Comparison of ENCODE assay signal across 12 cellular contexts in the genomic region with DNA sequence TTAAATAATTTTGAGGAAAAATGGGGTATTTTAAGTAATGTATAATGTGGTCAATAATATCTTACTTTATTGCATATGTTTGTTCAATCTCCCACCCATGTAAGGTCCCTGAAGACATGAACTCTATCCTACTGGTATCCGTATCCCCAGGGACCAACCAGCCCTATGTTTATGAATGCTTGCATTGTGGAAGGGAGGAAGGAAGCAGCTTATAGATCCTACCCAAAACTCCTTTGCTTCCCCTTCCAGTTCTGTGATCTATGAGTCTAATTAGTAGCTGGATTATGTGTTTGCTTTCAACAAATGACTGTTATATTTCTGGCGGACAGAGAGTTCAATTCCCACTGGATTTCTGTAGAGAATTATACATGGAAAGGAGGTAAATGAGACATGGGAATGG. TPM values are rescaled to one million over a fixed set of nuclear protein-coding genes. Genes with fewer than 3 reads are reported as not detected.
DNase-seq lines count a peak whose midpoint lies in the region; ATAC-seq and TF ChIP-seq lines count a peak whose summit lies in the region.
"Had no signal": no experiment of that assay in that cellular context is flagged by ENCODE, and none has a peak within 500 bp of the region (broad histone marks: within the 10 kb centered on the region; RNA-seq: fewer than 3 reads in every experiment).

No MANE protein-coding gene starts in this region.

- H3K4me3 ChIP-seq in GM23248 (no peak overlapping the region), MG63 (no peak overlapping the region)
- H3K4me3 ChIP-seq in naive thymus-derived CD4-positive, alpha-beta T cell (ENCODE audit: low read length): no peak overlapping the region

- H3K4me3 Mint-ChIP-seq in activated CD8-positive, alpha-beta T cell treated with anti-CD3 and anti-CD28 coated beads for 36 hours: no peak overlapping the region
- peak overlapping the region in 9 of 10 donors; percentile 3 to 93 (median 42) for H3K4me3 Mint-ChIP-seq in naive thymus-derived CD4-positive, alpha-beta T cell

- no peak overlapping the region for H3K27ac ChIP-seq in GM23248
- peak overlapping the region; percentile 80 for H3K27ac ChIP-seq in naive thymus-derived CD4-positive, alpha-beta T cell (ENCODE audit: low read depth, low read length)

- no peak for TF ChIP-seq CTCF in activated CD8-positive, alpha-beta T cell treated with anti-CD3 and anti-CD28 coated beads for 36 hours (IDR thresholded peaks at IDR 0.05)

- H3K79me2 ChIP-seq in GM23248 (ENCODE audit: insufficient read depth): no peaks in the 10 kb centered on the region

- H3K27ac Mint-ChIP-seq in activated CD8-positive, alpha-beta T cell treated with anti-CD3 and anti-CD28 coated beads for 36 hours: peak overlapping the region; percentile 67
- H3K27ac Mint-ChIP-seq in naive thymus-derived CD4-positive, alpha-beta T cell: peak overlapping the region; percentile 63 to 96 (median 87)

- no peaks in the 10 kb centered on the region for H3K9me3 Mint-ChIP-seq in activated CD8-positive, alpha-beta T cell treated with anti-CD3 and anti-CD28 coated beads for 36 hours
- no peaks in the 10 kb centered on the region for H3K9me3 Mint-ChIP-seq in naive thymus-derived CD4-positive, alpha-beta T cell

- H4K20me1 ChIP-seq in GM23248 (ENCODE audit: insufficient read depth): no peaks in the 10 kb centered on the region

- H3K9ac ChIP-seq in GM23248: no peak overlapping the region

- H3K27me3 ChIP-seq in GM23248 (replicated peaks; ENCODE audit: insufficient read depth): no peaks in the 10 kb centered on the region
- no peaks in the 10 kb centered on the region for H3K27me3 ChIP-seq in naive thymus-derived CD4-positive, alpha-beta T cell (ENCODE audit: control insufficient read depth in 2 of 2, insufficient read depth in 2 of 2, low read length in 2 of 2)
- no peaks in the 10 kb centered on the region for H3K27me3 ChIP-seq in MG63

- 70 to 77% methylated on average over 2 of the region's 2 CpGs for WGBS in GM23248 (ENCODE audit: low coverage in 1 of 2, low lambda C conversion rate in 2 of 2, missing lambda C conversion rate in 2 of 2), 2 experiments

- H3K9me3 ChIP-seq in GM23248 (ENCODE audit: low read depth): no peaks in the 10 kb centered on the region
- H3K9me3 ChIP-seq in naive thymus-derived CD4-positive, alpha-beta T cell (ENCODE audit: control insufficient read depth in 2 of 3, low read length in 3 of 3): no peaks in the 10 kb centered on the region
- no peaks in the 10 kb centered on the region for H3K9me3 ChIP-seq in MG63

- H3K9me2 ChIP-seq in GM23248 (ENCODE audit: insufficient read depth): no peaks in the 10 kb centered on the region

- CTCF ChIA-PET in activated CD8-positive, alpha-beta T cell treated with anti-CD3 and anti-CD28 coated beads for 36 hours (lab: Charles Lee): interaction anchor here (1.1 to 2.4 kb wide), 4 partner anchors 49 to 67 kb away, joined by 3 to 8 read pairs (median 6); no protein-coding TSS in a partner anchor
- CTCF ChIA-PET in naive thymus-derived CD4-positive, alpha-beta T cell (lab: Charles Lee): interaction anchor here (0.7 to 4.7 kb wide), 5 partner anchors 9 to 59 kb away, joined by 3 to 29 read pairs (median 8); no protein-coding TSS in a partner anchor

- H3K4me2 ChIP-seq in GM23248 (ENCODE audit: unreplicated experiment): no peak overlapping the region

- POLR2A ChIA-PET in activated CD8-positive, alpha-beta T cell treated with anti-CD3 and anti-CD28 coated beads for 36 hours (lab: Charles Lee): no interaction called here
- POLR2A ChIA-PET in naive thymus-derived CD4-positive, alpha-beta T cell (lab: Charles Lee): interaction anchor here (0.7 to 6.1 kb wide), 14 partner anchors 9 to 240 kb away, joined by 3 to 181 read pairs (median 7); a partner anchor contains a TSS

- H2AFZ ChIP-seq in GM23248: peak overlapping the region; percentile 90; the same call in 1 of the 2 replicates

- ATAC-seq in activated CD8-positive, alpha-beta T cell treated with anti-CD3 and anti-CD28 coated beads for 36 hours: no peak
- no peak for ATAC-seq in naive thymus-derived CD4-positive, alpha-beta T cell
- no peak for ATAC-seq in GM18519 (IDR thresholded peaks at IDR 0.05; ENCODE audit: low FRiP score, unreplicated experiment)

- peak; percentile 38 for DNase-seq in NCI-H82 (lab: John Stamatoyannopoulos, UW)
- DNase-seq in NCI-H82 treated with DMSO at 0.1 percent for 48 hours (lab: John Stamatoyannopoulos, UW; ENCODE audit: unreplicated experiment): no peak
- peak; percentile 1 for DNase-seq in GM23248
- DNase-seq in activated CD8-positive, alpha-beta T cell treated with anti-CD3 and anti-CD28 coated beads for 36 hours: no peak
- DNase-seq in naive thymus-derived CD4-positive, alpha-beta T cell: no peak
- no peak for DNase-seq in NCI-H2227 treated with DMSO at 0.1 percent for 48 hours (lab: John Stamatoyannopoulos, UW)
- no peak for DNase-seq in MG63
- DNase-seq: central memory CD4-positive, alpha-beta T cell; NCI-H2081; occipital lobe; substantia nigra had no signal

- H3K4me1 Mint-ChIP-seq in activated CD8-positive, alpha-beta T cell treated with anti-CD3 and anti-CD28 coated beads for 36 hours (ENCODE audit: low read depth): peaks cover 44% of the 10 kb centered on the region
- peaks cover 22 to 55% (median 49%) of the 10 kb centered on the region in 7 donors for H3K4me1 Mint-ChIP-seq in naive thymus-derived CD4-positive, alpha-beta T cell

- peaks cover 44% of the 10 kb centered on the region for H3K36me3 Mint-ChIP-seq in activated CD8-positive, alpha-beta T cell treated with anti-CD3 and anti-CD28 coated beads for 36 hours (ENCODE audit: low read depth)
- peaks cover 4 to 32% (median 23%) of the 10 kb centered on the region in 5 donors for H3K36me3 Mint-ChIP-seq in naive thymus-derived CD4-positive, alpha-beta T cell

- H3K36me3 ChIP-seq in GM23248 (ENCODE audit: low read depth) (no peaks in the 10 kb centered on the region), MG63 (no peaks in the 10 kb centered on the region)
- H3K36me3 ChIP-seq in naive thymus-derived CD4-positive, alpha-beta T cell (ENCODE audit: control insufficient read depth in 2 of 3, insufficient read depth in 3 of 3, low read length in 3 of 3): no peaks in the 10 kb centered on the region

- H3K27me3 Mint-ChIP-seq in activated CD8-positive, alpha-beta T cell treated with anti-CD3 and anti-CD28 coated beads for 36 hours: no peaks in the 10 kb centered on the region
- no peaks in the 10 kb centered on the region for H3K27me3 Mint-ChIP-seq in naive thymus-derived CD4-positive, alpha-beta T cell

- peaks cover 12% of the 10 kb centered on the region; the same call in 1 of the 2 replicates for H3K4me1 ChIP-seq in GM23248 (ENCODE audit: insufficient read depth)
- peaks cover 16 to 24% of the 10 kb centered on the region in 2 donors for H3K4me1 ChIP-seq in naive thymus-derived CD4-positive, alpha-beta T cell (ENCODE audit: control insufficient read depth in 2 of 2, insufficient read depth in 2 of 2, low read length in 2 of 2)

- H3F3A ChIP-seq in GM23248 (ENCODE audit: insufficient read depth): peaks cover 4% of the 10 kb centered on the region; the same call in 1 of the 2 replicates

- in situ Hi-C loops in GM23248 (cut with MboI): no loop called here

- intact Hi-C loops in activated CD8-positive, alpha-beta T cell treated with anti-CD3 and anti-CD28 coated beads for 36 hours (cut with micrococcal nuclease): loop anchor here (5.0 kb wide), 1 partner anchor 48 kb away; a partner anchor contains a TSS
- intact Hi-C loops in naive thymus-derived CD4-positive, alpha-beta T cell (cut with micrococcal nuclease): loop anchor here (1.0 to 5.0 kb wide), 7 partner anchors 37 to 406 kb away; a partner anchor contains a TSS

RNA-seq across cellular contexts. Expression of a gene that starts 45.6 kb away (rescaled TPM):
- total RNA-seq in GM23248 (2014; rRNA removed; shearing (Covaris generic)): 6.3 and 7.3 TPM in 2 replicates
- 3.7 and 4.4 TPM in 2 replicates for polyA plus RNA-seq in GM23248 (2016; fragmentation: Nextera tagmentation; extraction: Ambion mirVana)
- 10 to 100 TPM; 62.8 to 69.8 TPM for total RNA-seq in activated CD8-positive, alpha-beta T cell treated with anti-CD3 and anti-CD28 coated beads for 36 hours
- total RNA-seq in naive thymus-derived CD4-positive, alpha-beta T cell: 100 to 1,000 TPM in 2 of 5 experiments, 10 to 100 TPM in 3; 74.5 to 131 (median 88.6) TPM
- polyA plus RNA-seq in naive thymus-derived CD4-positive, alpha-beta T cell: 10 to 100 TPM; 14.4 to 26.3 TPM
- 0.72 and 2.5 TPM in 2 replicates for total RNA-seq in MG63 (2014; rRNA removed; shearing (Covaris generic); ENCODE audit: low replicate concordance)

Comparison
In these comparisons a context has a peak if more than half of its experiments do, and no peak if none do; other contexts are left out.
1. DNase-seq: peak in NCI-H82 (single experiment) and GM23248 (single experiment); none in NCI-H82 treated with DMSO at 0.1 percent for 48 hours (single experiment), activated CD8-positive, alpha-beta T cell treated with anti-CD3 and anti-CD28 coated beads for 36 hours (single experiment), naive thymus-derived CD4-positive, alpha-beta T cell (0 of 9), NCI-H2227 treated with DMSO at 0.1 percent for 48 hours (single experiment) and MG63 (single experiment).